ENCODE assay signal across 9 cellular contexts in genomic region chrX:9312922-9313867, GRCh38.
DNase-seq lines count a peak whose midpoint lies in the region; ATAC-seq and TF ChIP-seq lines count a peak whose summit lies in the region.
"Had no signal": no experiment of that assay in that cellular context is flagged by ENCODE, and none has a peak within 500 bp of the region (broad histone marks: within the 10 kb centered on the region; RNA-seq: fewer than 3 reads in every experiment).

No MANE protein-coding gene starts in this region.

- H3K36me3 Mint-ChIP-seq in CD4-positive, alpha-beta T cell (ENCODE audit: low read depth) = no peaks in the 10 kb centered on the region
- H3K36me3 Mint-ChIP-seq in IgD-negative memory B cell = no peaks in the 10 kb centered on the region
- no peaks in the 10 kb centered on the region for H3K36me3 Mint-ChIP-seq in activated CD4-positive, alpha-beta T cell treated with anti-CD3 and anti-CD28 coated beads for 36 hours (ENCODE audit: low read depth)

- peak; percentile 71 for ATAC-seq in CD4-positive, alpha-beta T cell (ENCODE audit: poor library complexity)
- ATAC-seq in GM19351 (IDR thresholded peaks at IDR 0.05; ENCODE audit: unreplicated experiment) (peak; percentile 88), omental fat pad (ENCODE audit: low FRiP score) (no peak)
- ATAC-seq in activated CD4-positive, alpha-beta T cell treated with anti-CD3 and anti-CD28 coated beads for 36 hours = peak; percentile 86

- POLR2A ChIA-PET in CD4-positive, alpha-beta T cell (lab: Charles Lee) = interaction anchor here (0.8 to 1.0 kb wide), 2 partner anchors 28 to 149 kb away, joined by 5 read pairs; no protein-coding TSS in a partner anchor
- POLR2A ChIA-PET in activated CD4-positive, alpha-beta T cell treated with anti-CD3 and anti-CD28 coated beads for 36 hours (lab: Charles Lee) = no interaction called here

- no peaks in the 10 kb centered on the region for H3K27me3 ChIP-seq in CD4-positive, alpha-beta T cell (ENCODE audit: control insufficient read depth, insufficient read depth, low read length)

- no peak overlapping the region for H3K4me3 Mint-ChIP-seq in CD4-positive, alpha-beta T cell
- peak overlapping the region in 3 of 4 donors; percentile 12 to 65 (median 45) for H3K4me3 Mint-ChIP-seq in IgD-negative memory B cell
- H3K4me3 Mint-ChIP-seq in activated CD4-positive, alpha-beta T cell treated with anti-CD3 and anti-CD28 coated beads for 36 hours = no peak overlapping the region

- H3K27ac Mint-ChIP-seq in CD4-positive, alpha-beta T cell = no peak overlapping the region
- peak overlapping the region in 1 of 3 donors; percentile 14 for H3K27ac Mint-ChIP-seq in IgD-negative memory B cell
- no peak overlapping the region for H3K27ac Mint-ChIP-seq in activated CD4-positive, alpha-beta T cell treated with anti-CD3 and anti-CD28 coated beads for 36 hours

- no peak overlapping the region for H3K27ac ChIP-seq in CD4-positive, alpha-beta T cell (ENCODE audit: low read depth, low read length)
- H3K27ac ChIP-seq: skin epidermis had no signal

- peak; percentile 61 for TF ChIP-seq CTCF in CD4-positive, alpha-beta T cell (IDR thresholded peaks at IDR 0.05)
- no peak for TF ChIP-seq CTCF in omental fat pad (IDR thresholded peaks at IDR 0.05)

- intact Hi-C loops in CD4-positive, alpha-beta T cell (cut with DNase I, micrococcal nuclease) = loop anchor here (1.0 to 5.0 kb wide), 3 partner anchors 28 to 342 kb away; no protein-coding TSS in a partner anchor
- intact Hi-C loops in activated CD4-positive, alpha-beta T cell treated with anti-CD3 and anti-CD28 coated beads for 36 hours (cut with DNase I, micrococcal nuclease) = loop anchor here in 1 of 2 experiments (2.0 kb wide), 1 partner anchor 342 kb away; no protein-coding TSS in a partner anchor

- no peaks in the 10 kb centered on the region for H3K9me3 Mint-ChIP-seq in CD4-positive, alpha-beta T cell
- no peaks in the 10 kb centered on the region for H3K9me3 Mint-ChIP-seq in IgD-negative memory B cell
- H3K9me3 Mint-ChIP-seq in activated CD4-positive, alpha-beta T cell treated with anti-CD3 and anti-CD28 coated beads for 36 hours (ENCODE audit: low read depth) = no peaks in the 10 kb centered on the region

- no peaks in the 10 kb centered on the region for H3K9me3 ChIP-seq in CD4-positive, alpha-beta T cell (ENCODE audit: control insufficient read depth, low read length)

- peaks cover 15% of the 10 kb centered on the region for H3K4me1 Mint-ChIP-seq in CD4-positive, alpha-beta T cell (ENCODE audit: low read depth)
- H3K4me1 Mint-ChIP-seq in IgD-negative memory B cell = peaks cover 9 to 14% (median 12%) of the 10 kb centered on the region in 3 donors
- H3K4me1 Mint-ChIP-seq in activated CD4-positive, alpha-beta T cell treated with anti-CD3 and anti-CD28 coated beads for 36 hours = peaks cover 10% of the 10 kb centered on the region

- no peaks in the 10 kb centered on the region for H3K27me3 Mint-ChIP-seq in CD4-positive, alpha-beta T cell
- no peaks in the 10 kb centered on the region for H3K27me3 Mint-ChIP-seq in IgD-negative memory B cell
- no peaks in the 10 kb centered on the region for H3K27me3 Mint-ChIP-seq in activated CD4-positive, alpha-beta T cell treated with anti-CD3 and anti-CD28 coated beads for 36 hours

- CTCF ChIA-PET in CD4-positive, alpha-beta T cell (lab: Charles Lee) = interaction anchor here (0.6 to 1.6 kb wide), 20 partner anchors 9 to 355 kb away, joined by 3 to 9 read pairs (median 3); no protein-coding TSS in a partner anchor
- CTCF ChIA-PET in activated CD4-positive, alpha-beta T cell treated with anti-CD3 and anti-CD28 coated beads for 36 hours (lab: Charles Lee) = interaction anchor here (0.6 to 1.1 kb wide), 9 partner anchors 10 to 364 kb away, joined by 3 to 4 read pairs (median 3); no protein-coding TSS in a partner anchor

- peak; percentile 54 to 77 (median 66) for DNase-seq in CD4-positive, alpha-beta T cell
- DNase-seq in activated CD4-positive, alpha-beta T cell treated with anti-CD3 and anti-CD28 coated beads for 36 hours = peak; percentile 82
- DNase-seq in ecto neural progenitor cell (ENCODE audit: low spot score) (peak; percentile 54), omental fat pad (ENCODE audit: low spot score) (peak; percentile 48), ureter (ENCODE audit: low spot score) (peak; percentile 51), NCI-H2196 treated with DMSO at 0.1 percent for 48 hours (lab: John Stamatoyannopoulos, UW; ENCODE audit: unreplicated experiment) (no peak)

Comparison
In these comparisons a context has a peak if more than half of its experiments do, and no peak if none do; other contexts are left out.
1. H3K4me3 Mint-ChIP-seq: peak in IgD-negative memory B cell (3 of 4); none in CD4-positive, alpha-beta T cell (single experiment) and activated CD4-positive, alpha-beta T cell treated with anti-CD3 and anti-CD28 coated beads for 36 hours (single experiment).